ENCODE assay signal across 1 cellular context in the genomic region with DNA sequence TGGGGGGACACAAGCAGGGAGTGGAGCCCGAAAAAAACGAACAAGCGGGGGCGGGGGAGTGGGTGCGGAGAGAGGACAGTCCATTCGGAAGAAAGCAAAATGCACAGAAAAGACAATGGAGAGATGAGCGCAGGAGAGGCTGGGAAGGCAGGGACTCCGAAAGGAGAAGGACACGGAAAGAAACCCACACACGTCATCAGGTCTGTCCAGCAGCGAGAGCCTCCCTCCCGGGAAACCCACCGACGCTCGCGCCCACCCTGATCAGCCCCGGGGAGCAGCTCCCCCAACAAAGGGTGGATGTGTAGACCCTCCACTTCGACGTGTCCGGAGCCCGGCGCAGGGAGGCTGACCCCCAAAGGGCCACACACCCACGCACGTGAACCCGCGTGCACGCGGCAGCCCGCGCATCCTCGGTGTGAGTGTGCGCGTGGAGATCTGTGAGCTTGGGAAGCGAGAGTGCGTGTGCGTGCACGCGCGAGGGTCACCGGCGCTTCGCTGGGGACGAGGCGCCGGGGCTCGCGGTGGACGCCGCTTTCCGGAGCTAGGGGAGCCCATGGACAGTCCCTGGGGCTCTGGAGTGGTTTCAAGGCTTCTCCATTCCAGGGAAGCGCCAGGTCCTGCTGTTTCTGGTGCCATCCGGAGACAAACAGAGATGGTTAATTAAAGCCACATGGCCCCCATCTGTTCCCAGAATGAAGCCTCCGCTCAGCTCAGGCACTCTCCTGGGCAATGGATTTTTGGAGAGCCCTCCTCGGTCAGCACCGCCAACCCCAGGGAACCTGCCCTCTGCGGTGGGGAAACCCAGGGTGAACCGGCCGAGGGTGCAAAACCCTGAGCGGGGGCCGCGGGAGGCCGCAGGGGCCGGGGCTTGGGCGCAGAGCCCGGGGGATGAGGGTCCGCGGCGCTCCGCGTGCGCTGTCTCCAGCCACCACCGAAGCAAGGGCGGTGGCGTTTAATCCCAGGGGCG.
TF ChIP-seq lines count a peak whose summit lies in the region.

No MANE protein-coding gene starts in this region.

TF ChIP-seq in HepG2, 621 proteins besides CTCF, POLR2A, EP300 and RAD21 (continued from another document and continues in another):
- TF ChIP-seq, protein P1, sequence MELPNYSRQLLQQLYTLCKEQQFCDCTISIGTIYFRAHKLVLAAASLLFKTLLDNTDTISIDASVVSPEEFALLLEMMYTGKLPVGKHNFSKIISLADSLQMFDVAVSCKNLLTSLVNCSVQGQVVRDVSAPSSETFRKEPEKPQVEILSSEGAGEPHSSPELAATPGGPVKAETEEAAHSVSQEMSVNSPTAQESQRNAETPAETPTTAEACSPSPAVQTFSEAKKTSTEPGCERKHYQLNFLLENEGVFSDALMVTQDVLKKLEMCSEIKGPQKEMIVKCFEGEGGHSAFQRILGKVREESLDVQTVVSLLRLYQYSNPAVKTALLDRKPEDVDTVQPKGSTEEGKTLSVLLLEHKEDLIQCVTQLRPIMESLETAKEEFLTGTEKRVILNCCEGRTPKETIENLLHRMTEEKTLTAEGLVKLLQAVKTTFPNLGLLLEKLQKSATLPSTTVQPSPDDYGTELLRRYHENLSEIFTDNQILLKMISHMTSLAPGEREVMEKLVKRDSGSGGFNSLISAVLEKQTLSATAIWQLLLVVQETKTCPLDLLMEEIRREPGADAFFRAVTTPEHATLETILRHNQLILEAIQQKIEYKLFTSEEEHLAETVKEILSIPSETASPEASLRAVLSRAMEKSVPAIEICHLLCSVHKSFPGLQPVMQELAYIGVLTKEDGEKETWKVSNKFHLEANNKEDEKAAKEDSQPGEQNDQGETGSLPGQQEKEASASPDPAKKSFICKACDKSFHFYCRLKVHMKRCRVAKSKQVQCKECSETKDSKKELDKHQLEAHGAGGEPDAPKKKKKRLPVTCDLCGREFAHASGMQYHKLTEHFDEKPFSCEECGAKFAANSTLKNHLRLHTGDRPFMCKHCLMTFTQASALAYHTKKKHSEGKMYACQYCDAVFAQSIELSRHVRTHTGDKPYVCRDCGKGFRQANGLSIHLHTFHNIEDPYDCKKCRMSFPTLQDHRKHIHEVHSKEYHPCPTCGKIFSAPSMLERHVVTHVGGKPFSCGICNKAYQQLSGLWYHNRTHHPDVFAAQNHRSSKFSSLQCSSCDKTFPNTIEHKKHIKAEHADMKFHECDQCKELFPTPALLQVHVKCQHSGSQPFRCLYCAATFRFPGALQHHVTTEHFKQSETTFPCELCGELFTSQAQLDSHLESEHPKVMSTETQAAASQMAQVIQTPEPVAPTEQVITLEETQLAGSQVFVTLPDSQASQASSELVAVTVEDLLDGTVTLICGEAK (IDR thresholded peaks at IDR 0.05), result no peak
- TF ChIP-seq, protein P1 (CRISPR knock-in tag; IDR thresholded peaks at IDR 0.05), result no peak
- TF ChIP-seq ZSCAN31 (CRISPR knock-in tag; IDR thresholded peaks at IDR 0.05; ENCODE audit: low read depth) (no peak), ELF3 (CRISPR knock-in tag; IDR thresholded peaks at IDR 0.05) (no peak), CREBL2 (CRISPR knock-in tag; IDR thresholded peaks at IDR 0.05; ENCODE audit: borderline replicate concordance) (no peak), CHD2 (IDR thresholded peaks at IDR 0.05; ENCODE audit: low read depth, low read length) (no peak), ZNF12 (CRISPR knock-in tag; IDR thresholded peaks at IDR 0.05) (no peak), RBFOX2 (IDR thresholded peaks at IDR 0.05; ENCODE audit: low read depth, low read length) (peak; percentile 87), ZNF225 (CRISPR knock-in tag; IDR thresholded peaks at IDR 0.05) (no peak), HCFC1 (IDR thresholded peaks at IDR 0.05; ENCODE audit: low read depth, low read length) (no peak), MLXIP (CRISPR knock-in tag; IDR thresholded peaks at IDR 0.05; ENCODE audit: borderline replicate concordance) (no peak), KLF11 (CRISPR knock-in tag; IDR thresholded peaks at IDR 0.05) (no peak), SIN3A (IDR thresholded peaks at IDR 0.05; ENCODE audit: borderline replicate concordance, low read depth, low read length) (no peak), MTF2 (CRISPR knock-in tag; IDR thresholded peaks at IDR 0.05; ENCODE audit: borderline replicate concordance) (0 out of 2 replicates have a peak, but pooled peaks have one; percentile 6), ZNF468 (CRISPR knock-in tag; IDR thresholded peaks at IDR 0.05) (no peak), ZSCAN21 (CRISPR knock-in tag; IDR thresholded peaks at IDR 0.05; ENCODE audit: borderline replicate concordance) (0 out of 2 replicates have a peak, but pooled peaks have one; percentile 19), CBX1 (IDR thresholded peaks at IDR 0.05; ENCODE audit: low read depth) (no peak), ZFX (CRISPR knock-in tag; IDR thresholded peaks at IDR 0.05; ENCODE audit: low read depth) (0 out of 2 replicates have a peak, but pooled peaks have one; percentile 27), NFKB2 (CRISPR knock-in tag; IDR thresholded peaks at IDR 0.05; ENCODE audit: borderline replicate concordance) (0 out of 2 replicates have a peak, but pooled peaks have one; percentile 10), ZNF790 (CRISPR knock-in tag; IDR thresholded peaks at IDR 0.05; ENCODE audit: borderline replicate concordance) (0 out of 2 replicates have a peak, but pooled peaks have one; percentile 18), ZNF260 (CRISPR knock-in tag; IDR thresholded peaks at IDR 0.05; ENCODE audit: borderline replicate concordance, low read depth) (no peak), ZNF143 (CRISPR knock-in tag; IDR thresholded peaks at IDR 0.05) (no peak), POLR2AphosphoS2 (IDR thresholded peaks at IDR 0.05; ENCODE audit: low read depth, low read length) (no peak), ISL2 (CRISPR knock-in tag; IDR thresholded peaks at IDR 0.05) (no peak), PRMT3 (CRISPR knock-in tag; IDR thresholded peaks at IDR 0.05; ENCODE audit: borderline replicate concordance, low read depth) (no peak), KMT2B (CRISPR knock-in tag; IDR thresholded peaks at IDR 0.05) (no peak), ZNF547 (CRISPR knock-in tag; IDR thresholded peaks at IDR 0.05) (no peak), ZBTB33 (CRISPR knock-in tag; IDR thresholded peaks at IDR 0.05) (peak; percentile 95), GABPB1 (CRISPR knock-in tag; IDR thresholded peaks at IDR 0.05) (0 out of 2 replicates have a peak, but pooled peaks have one; percentile 32), ZNF564 (CRISPR knock-in tag; IDR thresholded peaks at IDR 0.05) (0 out of 2 replicates have a peak, but pooled peaks have one; percentile 14), SNAPC5 (CRISPR knock-in tag; IDR thresholded peaks at IDR 0.05; ENCODE audit: borderline replicate concordance) (no peak)
- TF ChIP-seq, protein P2, sequence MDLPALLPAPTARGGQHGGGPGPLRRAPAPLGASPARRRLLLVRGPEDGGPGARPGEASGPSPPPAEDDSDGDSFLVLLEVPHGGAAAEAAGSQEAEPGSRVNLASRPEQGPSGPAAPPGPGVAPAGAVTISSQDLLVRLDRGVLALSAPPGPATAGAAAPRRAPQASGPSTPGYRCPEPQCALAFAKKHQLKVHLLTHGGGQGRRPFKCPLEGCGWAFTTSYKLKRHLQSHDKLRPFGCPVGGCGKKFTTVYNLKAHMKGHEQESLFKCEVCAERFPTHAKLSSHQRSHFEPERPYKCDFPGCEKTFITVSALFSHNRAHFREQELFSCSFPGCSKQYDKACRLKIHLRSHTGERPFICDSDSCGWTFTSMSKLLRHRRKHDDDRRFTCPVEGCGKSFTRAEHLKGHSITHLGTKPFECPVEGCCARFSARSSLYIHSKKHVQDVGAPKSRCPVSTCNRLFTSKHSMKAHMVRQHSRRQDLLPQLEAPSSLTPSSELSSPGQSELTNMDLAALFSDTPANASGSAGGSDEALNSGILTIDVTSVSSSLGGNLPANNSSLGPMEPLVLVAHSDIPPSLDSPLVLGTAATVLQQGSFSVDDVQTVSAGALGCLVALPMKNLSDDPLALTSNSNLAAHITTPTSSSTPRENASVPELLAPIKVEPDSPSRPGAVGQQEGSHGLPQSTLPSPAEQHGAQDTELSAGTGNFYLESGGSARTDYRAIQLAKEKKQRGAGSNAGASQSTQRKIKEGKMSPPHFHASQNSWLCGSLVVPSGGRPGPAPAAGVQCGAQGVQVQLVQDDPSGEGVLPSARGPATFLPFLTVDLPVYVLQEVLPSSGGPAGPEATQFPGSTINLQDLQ (CRISPR knock-in tag; IDR thresholded peaks at IDR 0.05), result no peak
- TF ChIP-seq, protein P3, sequence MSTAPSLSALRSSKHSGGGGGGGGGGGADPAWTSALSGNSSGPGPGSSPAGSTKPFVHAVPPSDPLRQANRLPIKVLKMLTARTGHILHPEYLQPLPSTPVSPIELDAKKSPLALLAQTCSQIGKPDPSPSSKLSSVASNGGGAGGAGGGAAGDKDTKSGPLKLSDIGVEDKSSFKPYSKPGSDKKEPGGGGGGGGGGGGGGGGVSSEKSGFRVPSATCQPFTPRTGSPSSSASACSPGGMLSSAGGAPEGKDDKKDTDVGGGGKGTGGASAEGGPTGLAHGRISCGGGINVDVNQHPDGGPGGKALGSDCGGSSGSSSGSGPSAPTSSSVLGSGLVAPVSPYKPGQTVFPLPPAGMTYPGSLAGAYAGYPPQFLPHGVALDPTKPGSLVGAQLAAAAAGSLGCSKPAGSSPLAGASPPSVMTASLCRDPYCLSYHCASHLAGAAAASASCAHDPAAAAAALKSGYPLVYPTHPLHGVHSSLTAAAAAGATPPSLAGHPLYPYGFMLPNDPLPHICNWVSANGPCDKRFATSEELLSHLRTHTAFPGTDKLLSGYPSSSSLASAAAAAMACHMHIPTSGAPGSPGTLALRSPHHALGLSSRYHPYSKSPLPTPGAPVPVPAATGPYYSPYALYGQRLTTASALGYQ (CRISPR knock-in tag; IDR thresholded peaks at IDR 0.05), result no peak
